ENCODE assay signal across 1 cellular context in genomic region chr22:24323233-24323632, GRCh38.
A peak's percentile ranks its signal among the peaks of the same experiment; 100 is the strongest.
TF ChIP-seq lines count a peak whose summit lies in the region.

No MANE protein-coding gene starts in this region.

TF ChIP-seq in SK-N-SH treated with all-trans-retinoic acid at 6 μM for 48 hours, 23 proteins besides CTCF, POLR2A, EP300 and RAD21 (continued from another document):
- TF ChIP-seq CREB5 (CRISPR knock-in tag; IDR thresholded peaks at IDR 0.05; ENCODE audit: low read depth), result no peak
- TF ChIP-seq GLIS3 (CRISPR knock-in tag; IDR thresholded peaks at IDR 0.05), result no peak
- TF ChIP-seq ZFP30 (CRISPR knock-in tag; IDR thresholded peaks at IDR 0.05), result no peak
- TF ChIP-seq TOX (CRISPR knock-in tag; IDR thresholded peaks at IDR 0.05; ENCODE audit: borderline replicate concordance), result no peak
- TF ChIP-seq PPARA (CRISPR knock-in tag; IDR thresholded peaks at IDR 0.05; ENCODE audit: borderline replicate concordance), result no peak
- peak; percentile 47; the same call in 1 of the 2 replicates for TF ChIP-seq TCF4 (CRISPR knock-in tag; IDR thresholded peaks at IDR 0.05; ENCODE audit: borderline replicate concordance)
- TF ChIP-seq CSDC2 (CRISPR knock-in tag; IDR thresholded peaks at IDR 0.05), result no peak
- no peak for TF ChIP-seq ESRRG (CRISPR knock-in tag; IDR thresholded peaks at IDR 0.05)
- no peak for TF ChIP-seq RARB (CRISPR knock-in tag; IDR thresholded peaks at IDR 0.05)
- no peak for TF ChIP-seq OSR1 (CRISPR knock-in tag; IDR thresholded peaks at IDR 0.05)
- TF ChIP-seq ZC3H10 (CRISPR knock-in tag; IDR thresholded peaks at IDR 0.05), result no peak
- TF ChIP-seq SNAI2 (CRISPR knock-in tag; IDR thresholded peaks at IDR 0.05), result no peak
- no peak for TF ChIP-seq POU6F1 (CRISPR knock-in tag; IDR thresholded peaks at IDR 0.05; ENCODE audit: borderline replicate concordance, low read depth)
TF ChIP-seq in SK-N-SH treated with all-trans-retinoic acid at 6 μM for 48 hours: peak in this region for 3.
